7 cellular contexts compared by ENCODE assay signal in genomic region chr3:185233328-185233727, GRCh38.
"Had no signal": no experiment of that assay in that cellular context is flagged by ENCODE, and none has a peak within 500 bp of the region (broad histone marks: within the 10 kb centered on the region; RNA-seq: fewer than 3 reads in every experiment).

No MANE protein-coding gene starts in this region.

- ATAC-seq: HepG2 had no signal

- H3K27ac ChIP-seq: HL-60, KMS-11 had no signal

- DNase-seq: IMR-90, KBM-7, KG1 had no signal

- H3K4me2 ChIP-seq: KMS-11 had no signal

- FAIRE-seq: HepG2, HTR-8/SVneo had no signal

- H3K9ac ChIP-seq: KMS-11 had no signal
